Comparison of ENCODE assay signal across 23 cellular contexts in genomic region chr1:53495608-53496345, GRCh38. TPM values are rescaled to one million over a fixed set of nuclear protein-coding genes. Genes with fewer than 3 reads are reported as not detected.
"Had no signal": no experiment of that assay in that cellular context is flagged by ENCODE, and none has a peak within 500 bp of the region (broad histone marks: within the 10 kb centered on the region; RNA-seq: fewer than 3 reads in every experiment).

No MANE protein-coding gene starts in this region.

- H3K27ac ChIP-seq: adrenal gland, body of pancreas, esophagus squamous epithelium, ovary, transverse colon had no signal

- H3K4me1 ChIP-seq: adrenal gland, body of pancreas, esophagus squamous epithelium had no signal

- H3K27me3 ChIP-seq: body of pancreas, ovary had no signal

- H3K4me3 ChIP-seq: adrenal gland, body of pancreas, esophagus squamous epithelium, ovary, transverse colon had no signal

- DNase-seq: activated CD4-positive, alpha-beta T cell treated with anti-CD3 and anti-CD28 coated beads, Interleukin-2, amount 50 U/mL, for 4 hours; activated CD4-positive, CD25-positive, alpha-beta regulatory T cell treated with anti-CD3 and anti-CD28 coated beads, Interleukin-2, amount 50 U/mL, for 72 hours; activated naive CD4-positive, alpha-beta T cell treated with anti-CD3 and anti-CD28 coated beads, Interleukin-2, amount 50 U/mL, for 16 hours; adrenal gland; body of pancreas; caudate nucleus; effector CD8-positive, alpha-beta T cell; esophagus squamous epithelium; islet precursor cell; midbrain; ovary; stimulated activated CD4-positive, alpha-beta T cell treated with anti-CD3 and anti-CD28 coated beads, Interleukin-15, amount 100 ng/mL, for 24 hours; stimulated activated CD4-positive, alpha-beta T cell treated with anti-CD3 and anti-CD28 coated beads, Interleukin-4, amount 100 ng/mL, for 24 hours; stimulated activated naive CD4-positive, alpha-beta T cell treated with Interleukin-2 at 50 U/mL for 16 hours; T-cell; T1000; transverse colon had no signal

- H3K9me3 ChIP-seq: adrenal gland, body of pancreas, esophagus squamous epithelium, ovary, transverse colon had no signal

- H3K36me3 ChIP-seq: adrenal gland, esophagus squamous epithelium, ovary, transverse colon had no signal

RNA-seq across cellular contexts. Expression of gene DMRTB1, which starts 36.6 kb away (rescaled TPM):
- total RNA-seq: activated T-helper 2 cell treated with anti-CD3 and anti-CD28 coated beads, Interferon-gamma antibody, Interleukin-2, Interleukin-4, amounts not matched to agents 10 μg/mL and 5 μg/mL and 100 μg/mL, durations not matched to agents 14 hours and 24 hours and 36 hours; adrenal gland; body of pancreas; endothelial cell of umbilical vein; esophagus squamous epithelium; lung microvascular endothelial cell; myocyte; ovary; skeletal muscle tissue; T-cell; transverse colon had no signal
- polyA plus RNA-seq: adrenal gland, endothelial cell of umbilical vein, neural cell had no signal
